34 cellular contexts compared by ENCODE assay signal in genomic region chr4:139246166-139246565, GRCh38. TPM values are rescaled to one million over a fixed set of nuclear protein-coding genes. Genes with fewer than 3 reads are reported as not detected.
DNase-seq lines count a peak whose midpoint lies in the region; ATAC-seq, FAIRE-seq and TF ChIP-seq lines count a peak whose summit lies in the region.
"Had no signal": no experiment of that assay in that cellular context is flagged by ENCODE, and none has a peak within 500 bp of the region (broad histone marks: within the 10 kb centered on the region; RNA-seq: fewer than 3 reads in every experiment).

No MANE protein-coding gene starts in this region.

- peaks cover 7% of the 10 kb centered on the region for H3K27me3 Mint-ChIP-seq in nephron progenitor cell (ENCODE audit: low read depth, poor library complexity)
- H3K27me3 Mint-ChIP-seq: activated CD4-positive, alpha-beta T cell treated with anti-CD3 and anti-CD28 coated beads, Interleukin-2, amount 10 ng/mL, durations not matched to agents 7 days and 5 days; central memory CD8-positive, alpha-beta T cell had no signal

- no peak for TF ChIP-seq RAD21 in A549 (conservative IDR thresholded peaks at IDR 0.05 in 1 of 2, IDR thresholded peaks at IDR 0.05 in 1 of 2)
- TF ChIP-seq RAD21 in HCT116 (IDR thresholded peaks at IDR 0.05; ENCODE audit: low read depth) = no peak

- H3K4me2 ChIP-seq in A549 (peak overlapping the region; percentile 63; the same call in 1 of the 3 replicates), HCT116 (ENCODE audit: low read length) (no peak overlapping the region)
- H3K4me2 ChIP-seq: hepatocyte, KMS-11 had no signal

- CTCF ChIA-PET in A549 (lab: Yijun Ruan, JAX) (interaction anchor here (1.1 to 1.3 kb wide), 2 partner anchors 18 to 50 kb away, joined by 4 to 5 read pairs; no protein-coding TSS in a partner anchor), HCT116 (lab: Charles Lee) (no interaction called here)

- no peak for FAIRE-seq in A549 (lab: Jason Lieb, UNC)
- FAIRE-seq: endometrium, GM12878, small intestine, urothelium cell line had no signal

- BruUV-seq in HCT116 (replicated peaks; lab: Mats Ljungman, UMichigan) = no TSS peak

- 75% methylated on average over 3 of the region's 3 CpGs for WGBS in A549 (ENCODE audit: missing lambda C conversion rate)

- no peak overlapping the region for H3K9ac ChIP-seq in HCT116 (ENCODE audit: low read length)
- H3K9ac ChIP-seq: KMS-11, parathyroid adenoma had no signal

- DNase-seq in A549 (ENCODE audit: low read depth in 1 of 2, low spot score in 1 of 2) (no peak), HCT116 (ENCODE audit: low read depth, low spot score) (no peak), ascending aorta (ENCODE audit: low spot score in 2 of 2) (no peak), nephron progenitor cell (no peak), EL (no peak), NOMO-1 (lab: John Stamatoyannopoulos, UW; ENCODE audit: unreplicated experiment in 2 of 2) (no peak), GM19238 (ENCODE audit: insufficient read length, low spot score) (no peak)
- DNase-seq: activated CD4-positive, alpha-beta T cell treated with anti-CD3 and anti-CD28 coated beads, Interleukin-2, amount 10 ng/mL, durations not matched to agents 7 days and 5 days; activated gamma-delta T cell; activated T-cell treated with anti-CD3 and anti-CD28 coated beads, Interleukin-2, amount 50 U/mL, for 1 hour; body of pancreas; DMS 273 treated with DMSO at 0.1 percent for 48 hours; esophagus squamous epithelium; gastrocnemius medialis; mucosa of descending colon; NCI-H1417; NCI-H2029 treated with DMSO at 0.1 percent for 48 hours; NCI-H526 treated with DMSO at 0.1 percent for 48 hours; SIG-M5; small intestine; stimulated activated naive CD8-positive, alpha-beta T cell treated with anti-CD3 and anti-CD28 coated beads, Interleukin-15, Interleukin-2, amounts not matched to agents 100 U/mL and 50 U/mL, for 24 hours; T1000; testis had no signal

- no peak for TF ChIP-seq POLR2A in A549 (IDR thresholded peaks at IDR 0.05; ENCODE audit: low read length)
- no peak for TF ChIP-seq POLR2A in HCT116 (IDR thresholded peaks at IDR 0.05; ENCODE audit: borderline replicate concordance, extremely low read depth, insufficient read depth, insufficient read length)

- no peaks in the 10 kb centered on the region for H3K9me3 ChIP-seq in A549
- no peaks in the 10 kb centered on the region for H3K9me3 ChIP-seq in HCT116 (ENCODE audit: control insufficient read depth in 1 of 2, insufficient read depth in 1 of 2, low read depth in 1 of 2, low read length in 2 of 2)
- no peaks in the 10 kb centered on the region for H3K9me3 ChIP-seq in ascending aorta
- H3K9me3 ChIP-seq: body of pancreas, esophagus squamous epithelium, gastrocnemius medialis, mucosa of descending colon, testis had no signal

- TF ChIP-seq CTCF in A549 (IDR thresholded peaks at IDR 0.05) (no peak), HCT116 (IDR thresholded peaks at IDR 0.05 in 2 of 3, conservative IDR thresholded peaks at IDR 0.05 in 1 of 3; ENCODE audit: borderline replicate concordance in 1 of 3, insufficient read depth in 1 of 3, low read depth in 2 of 3, low read length in 2 of 3) (no peak), ascending aorta (IDR thresholded peaks at IDR 0.05) (no peak), nephron progenitor cell (IDR thresholded peaks at IDR 0.05) (no peak)

- H3K9me3 Mint-ChIP-seq in nephron progenitor cell = no peaks in the 10 kb centered on the region
- H3K9me3 Mint-ChIP-seq: activated CD4-positive, alpha-beta T cell treated with anti-CD3 and anti-CD28 coated beads, Interleukin-2, amount 10 ng/mL, durations not matched to agents 7 days and 5 days; central memory CD8-positive, alpha-beta T cell; WTC11 had no signal

- H4K20me1 ChIP-seq in HCT116 (ENCODE audit: insufficient read depth) = no peaks in the 10 kb centered on the region

- H2AFZ ChIP-seq in HCT116 (ENCODE audit: low read depth, low read length, poor library complexity, severe bottlenecking) = peak overlapping the region; percentile 84
- H2AFZ ChIP-seq: hepatocyte, parathyroid adenoma had no signal

- intact Hi-C loops in HCT116 (cut with micrococcal nuclease) (no loop called here), ascending aorta (cut with DNase I) (loop anchor here (5.0 kb wide), 2 partner anchors 36 to 69 kb away; partner anchors contain the start of genes ELF2 and MGARP)

- POLR2A ChIA-PET in A549 (lab: Yijun Ruan, JAX) (no interaction called here), HCT116 (lab: Charles Lee) (no interaction called here)

- H3K36me3 Mint-ChIP-seq in nephron progenitor cell (ENCODE audit: low read depth) = no peaks in the 10 kb centered on the region
- H3K36me3 Mint-ChIP-seq: WTC11 had no signal

- RAD21 ChIA-PET in HCT116 (lab: Charles Lee; ENCODE audit: low non-redundant PET in 1 of 2, low total read pairs in 2 of 2, uncharacterized antibody in 2 of 2, unreplicated experiment in 2 of 2) = no interaction called here

- H3K27ac ChIP-seq in A549 (peak overlapping the region in 1 of 2 experiments; percentile 58; a peak in 3 of 6 replicates), HCT116 (ENCODE audit: low read depth, low read length) (no peak overlapping the region), ascending aorta (peak overlapping the region; percentile 78 to 90)
- H3K27ac ChIP-seq: body of pancreas, esophagus squamous epithelium, gastrocnemius medialis, hepatocyte, KMS-11, parathyroid adenoma, testis had no signal

- H3K9me2 ChIP-seq in HCT116 (ENCODE audit: insufficient read depth) = no peaks in the 10 kb centered on the region

- H3K79me2 ChIP-seq in HCT116 (ENCODE audit: insufficient read depth, low read length) = no peaks in the 10 kb centered on the region
- H3K79me2 ChIP-seq: hepatocyte, parathyroid adenoma had no signal

- no peak for TF ChIP-seq EP300 in A549 (IDR thresholded peaks at IDR 0.05)

- H3K4me1 ChIP-seq in A549 (peaks cover 41% of the 10 kb centered on the region), HCT116 (ENCODE audit: control insufficient read depth in 1 of 2, insufficient read depth in 2 of 2, low read length in 2 of 2) (peaks cover 6 to 25% of the 10 kb centered on the region in 2 experiments; a peak in 3 of 4 replicates), ascending aorta (peaks cover 9 to 22% of the 10 kb centered on the region in 2 donors)
- H3K4me1 ChIP-seq: parathyroid adenoma had no signal

- no peak overlapping the region for H3K4me3 Mint-ChIP-seq in nephron progenitor cell
- H3K4me3 Mint-ChIP-seq: activated CD4-positive, alpha-beta T cell treated with anti-CD3 and anti-CD28 coated beads, Interleukin-2, amount 10 ng/mL, durations not matched to agents 7 days and 5 days; central memory CD8-positive, alpha-beta T cell; WTC11 had no signal

- H3K4me1 Mint-ChIP-seq in nephron progenitor cell = peaks cover 10% of the 10 kb centered on the region
- H3K4me1 Mint-ChIP-seq: activated CD4-positive, alpha-beta T cell treated with anti-CD3 and anti-CD28 coated beads, Interleukin-2, amount 10 ng/mL, durations not matched to agents 7 days and 5 days; central memory CD8-positive, alpha-beta T cell had no signal

- H3K4me3 ChIP-seq in A549 = no peak overlapping the region
- no peak overlapping the region for H3K4me3 ChIP-seq in HCT116 (replicated peaks in 1 of 2; ENCODE audit: low read depth in 1 of 2, low read length in 2 of 2)
- H3K4me3 ChIP-seq in ascending aorta = no peak overlapping the region
- H3K4me3 ChIP-seq: body of pancreas, esophagus squamous epithelium, gastrocnemius medialis, GM12878, hepatocyte, lung, mucosa of descending colon, testis had no signal

- peak overlapping the region; percentile 25 for H3K27ac Mint-ChIP-seq in nephron progenitor cell
- H3K27ac Mint-ChIP-seq: activated CD4-positive, alpha-beta T cell treated with anti-CD3 and anti-CD28 coated beads, Interleukin-2, amount 10 ng/mL, durations not matched to agents 7 days and 5 days; WTC11 had no signal

- ATAC-seq in A549 (no peak), HCT116 (no peak), HG02642 (IDR thresholded peaks at IDR 0.05; ENCODE audit: poor library complexity, unreplicated experiment) (no peak)
- ATAC-seq: body of pancreas; gastrocnemius medialis; GM12878; mucosa of descending colon; Panc1; stimulated activated naive CD8-positive, alpha-beta T cell treated with anti-CD3 and anti-CD28 coated beads, Interleukin-15, Interleukin-2, amounts not matched to agents 100 U/mL and 50 U/mL, for 24 hours; WTC11 had no signal

- H3K36me3 ChIP-seq in HCT116 (ENCODE audit: control insufficient read depth in 1 of 2, insufficient read depth in 2 of 2, low read length in 2 of 2) = no peaks in the 10 kb centered on the region
- H3K36me3 ChIP-seq in ascending aorta = no peaks in the 10 kb centered on the region
- H3K36me3 ChIP-seq: esophagus squamous epithelium, gastrocnemius medialis had no signal

- H3K27me3 ChIP-seq in HCT116 (ENCODE audit: insufficient read depth, low read length) = no peaks in the 10 kb centered on the region
- H3K27me3 ChIP-seq in ascending aorta = no peaks in the 10 kb centered on the region
- H3K27me3 ChIP-seq: body of pancreas, esophagus squamous epithelium, gastrocnemius medialis, hepatocyte, testis had no signal

TF ChIP-seq in HCT116, 20 proteins besides CTCF, POLR2A, EP300 and RAD21 (continues in another document):
- no peak for TF ChIP-seq TCF7L2 (IDR thresholded peaks at IDR 0.05; ENCODE audit: borderline replicate concordance, extremely low read depth, insufficient read depth, insufficient read length)

RNA-seq across cellular contexts. Expression of gene MGARP, which starts 33.9 kb away (rescaled TPM):
- polyA plus RNA-seq in A549 (2011; rRNA removed) (0.86 and 1.4 TPM in 2 replicates), A549 (2017; fragmentation: RNase III; extraction: RNeasy Plus Mini Kit Qiagen cat#74134 plus additional on column Dnase treatment) (1.1 to 1.4 TPM (median 1.1 TPM) in 3 replicates)
- polyA plus RNA-seq in A549 (2012; cell fraction: cytosol; rRNA removed) = 0.98 and 1.0 TPM in 2 replicates
- polyA plus RNA-seq in A549 (2012; cell fraction: nucleus; rRNA removed) = 0.34 and 0.37 TPM in 2 replicates
- 0.25 TPM in 1 of 2 replicates, not detected in the other for polyA minus RNA-seq in A549 (2011; rRNA and poly(A)+ RNA removed)
- total RNA-seq in HCT116 (2021; ENCODE audit: unreplicated experiment) (0.22 TPM), ascending aorta (2.8 TPM)
- 0.08 TPM in 1 of 2 replicates, not detected in the other for polyA plus RNA-seq in HCT116 (2012)
- total RNA-seq: GM12878 had no signal

RNA-seq across cellular contexts. Expression of gene NAA15, which starts 55.1 kb away (rescaled TPM):
- polyA plus RNA-seq in A549 (2011; rRNA removed) = 33.8 and 45.2 TPM in 2 replicates
- polyA plus RNA-seq in A549 (2012; cell fraction: cytosol; rRNA removed) = 4.8 and 5.0 TPM in 2 replicates
- polyA plus RNA-seq in A549 (2012; cell fraction: nucleus; rRNA removed) = 3.9 and 5.3 TPM in 2 replicates
- polyA plus RNA-seq in A549 (2017; fragmentation: RNase III; extraction: RNeasy Plus Mini Kit Qiagen cat#74134 plus additional on column Dnase treatment) = 29.2 to 35.6 TPM (median 31.7 TPM) in 3 replicates
- 13.4 and 13.6 TPM in 2 replicates for polyA minus RNA-seq in A549 (2011; rRNA and poly(A)+ RNA removed)
- 79.7 TPM for total RNA-seq in HCT116 (2021; ENCODE audit: unreplicated experiment)
- polyA plus RNA-seq in HCT116 (2012) = 9.0 and 14.9 TPM in 2 replicates
- 6.4 TPM for total RNA-seq in ascending aorta

RNA-seq across cellular contexts. Expression of gene NDUFC1, which starts 56.1 kb away (rescaled TPM):
- 45.7 and 63.3 TPM in 2 replicates for polyA plus RNA-seq in A549 (2011; rRNA removed)
- 52.7 and 58.6 TPM in 2 replicates for polyA plus RNA-seq in A549 (2012; cell fraction: cytosol; rRNA removed)
- 22.1 and 22.7 TPM in 2 replicates for polyA plus RNA-seq in A549 (2012; cell fraction: nucleus; rRNA removed)
- polyA plus RNA-seq in A549 (2017; fragmentation: RNase III; extraction: RNeasy Plus Mini Kit Qiagen cat#74134 plus additional on column Dnase treatment) = 111 to 117 TPM (median 116 TPM) in 3 replicates
- 5.0 and 6.5 TPM in 2 replicates for polyA minus RNA-seq in A549 (2011; rRNA and poly(A)+ RNA removed)
- 86.9 TPM for total RNA-seq in HCT116 (2021; ENCODE audit: unreplicated experiment)
- polyA plus RNA-seq in HCT116 (2012) = 78.5 and 96.8 TPM in 2 replicates
- 10.7 TPM for total RNA-seq in ascending aorta

Comparison
In these comparisons a context has a peak if more than half of its experiments do, and no peak if none do; other contexts are left out.
1. RNA of gene NAA15, which starts 55.1 kb away (total RNA-seq): 79.7 TPM in HCT116 (single experiment); 6.4 TPM in ascending aorta (single experiment); every median in the first group is over 10 times any median in the second.